In genomic region chr7:40733111-40733510, GRCh38 we compare ENCODE assay signal across 1 cellular context.
TF ChIP-seq lines count a peak whose summit lies in the region.

No MANE protein-coding gene starts in this region.

TF ChIP-seq in SK-N-SH treated with all-trans-retinoic acid at 6 μM for 48 hours, 23 proteins besides CTCF, POLR2A, EP300 and RAD21 (continued from another document):
- TF ChIP-seq ZNF565 (CRISPR knock-in tag; conservative IDR thresholded peaks at IDR 0.05; ENCODE audit: low read depth) (no peak), CSDC2 (CRISPR knock-in tag; IDR thresholded peaks at IDR 0.05) (peak; percentile 91; the same call in 1 of the 2 replicates), ESRRG (CRISPR knock-in tag; IDR thresholded peaks at IDR 0.05) (no peak), RARB (CRISPR knock-in tag; IDR thresholded peaks at IDR 0.05) (no peak), ZC3H10 (CRISPR knock-in tag; IDR thresholded peaks at IDR 0.05) (no peak), POU6F1 (CRISPR knock-in tag; IDR thresholded peaks at IDR 0.05; ENCODE audit: borderline replicate concordance, low read depth) (no peak), BACH2 (CRISPR knock-in tag; IDR thresholded peaks at IDR 0.05; ENCODE audit: borderline replicate concordance) (peak; percentile 85; the same call in 1 of the 2 replicates), ZNF8 (CRISPR knock-in tag; IDR thresholded peaks at IDR 0.05) (no peak), OSR1 (CRISPR knock-in tag; IDR thresholded peaks at IDR 0.05) (no peak), TOX (CRISPR knock-in tag; IDR thresholded peaks at IDR 0.05; ENCODE audit: borderline replicate concordance) (no peak), GLIS3 (CRISPR knock-in tag; IDR thresholded peaks at IDR 0.05) (peak; percentile 92), TCF4 (CRISPR knock-in tag; IDR thresholded peaks at IDR 0.05; ENCODE audit: borderline replicate concordance) (peak; percentile 48; the same call in 1 of the 2 replicates), CSRNP3 (CRISPR knock-in tag; IDR thresholded peaks at IDR 0.05) (no peak), ARNTL (CRISPR knock-in tag; IDR thresholded peaks at IDR 0.05; ENCODE audit: borderline replicate concordance, low read depth) (no peak), ZFP30 (CRISPR knock-in tag; IDR thresholded peaks at IDR 0.05) (no peak)
